In the genomic region with DNA sequence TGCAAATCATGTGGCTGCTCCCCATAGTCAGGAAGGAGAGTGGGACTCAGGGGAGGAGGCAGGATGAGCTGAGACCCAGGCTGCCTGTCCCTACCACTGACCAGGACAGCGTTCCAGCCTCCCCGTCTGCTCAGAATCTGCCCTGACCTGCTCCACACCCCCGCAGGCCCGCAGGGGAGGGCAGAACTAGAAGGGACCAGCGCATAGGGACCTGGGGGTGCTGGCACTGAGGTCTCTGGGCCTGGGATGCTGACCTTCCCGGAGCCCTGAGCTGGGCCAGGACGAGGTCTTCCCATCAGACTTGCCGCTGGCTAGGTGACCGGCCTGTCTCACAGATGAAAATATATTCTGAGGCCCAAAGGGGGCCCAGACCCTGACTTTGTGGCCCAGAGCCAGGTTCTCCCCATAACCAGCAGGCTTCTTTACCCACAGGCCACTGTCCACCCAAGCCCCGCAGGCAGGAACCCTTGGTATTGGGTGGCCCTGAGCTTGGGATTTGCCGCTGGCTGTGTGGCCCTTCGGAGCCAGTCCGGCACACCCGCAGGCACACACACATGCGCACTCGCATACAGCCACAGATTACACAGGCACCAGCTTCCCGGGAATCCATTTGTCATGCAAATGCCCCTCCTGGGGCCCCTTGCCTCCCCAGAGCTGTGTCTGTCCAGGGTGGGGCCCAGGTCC, we compare ENCODE assay signal across 1 cellular context.
TF ChIP-seq lines count a peak whose summit lies in the region.

No MANE protein-coding gene starts in this region.

TF ChIP-seq in A549, 52 proteins besides CTCF, POLR2A, EP300 and RAD21 (continued from another document):
- TF ChIP-seq, protein P1, sequence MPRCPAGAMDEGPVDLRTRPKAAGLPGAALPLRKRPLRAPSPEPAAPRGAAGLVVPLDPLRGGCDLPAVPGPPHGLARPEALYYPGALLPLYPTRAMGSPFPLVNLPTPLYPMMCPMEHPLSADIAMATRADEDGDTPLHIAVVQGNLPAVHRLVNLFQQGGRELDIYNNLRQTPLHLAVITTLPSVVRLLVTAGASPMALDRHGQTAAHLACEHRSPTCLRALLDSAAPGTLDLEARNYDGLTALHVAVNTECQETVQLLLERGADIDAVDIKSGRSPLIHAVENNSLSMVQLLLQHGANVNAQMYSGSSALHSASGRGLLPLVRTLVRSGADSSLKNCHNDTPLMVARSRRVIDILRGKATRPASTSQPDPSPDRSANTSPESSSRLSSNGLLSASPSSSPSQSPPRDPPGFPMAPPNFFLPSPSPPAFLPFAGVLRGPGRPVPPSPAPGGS (IDR thresholded peaks at IDR 0.05) = no peak
- TF ChIP-seq, protein P2, sequence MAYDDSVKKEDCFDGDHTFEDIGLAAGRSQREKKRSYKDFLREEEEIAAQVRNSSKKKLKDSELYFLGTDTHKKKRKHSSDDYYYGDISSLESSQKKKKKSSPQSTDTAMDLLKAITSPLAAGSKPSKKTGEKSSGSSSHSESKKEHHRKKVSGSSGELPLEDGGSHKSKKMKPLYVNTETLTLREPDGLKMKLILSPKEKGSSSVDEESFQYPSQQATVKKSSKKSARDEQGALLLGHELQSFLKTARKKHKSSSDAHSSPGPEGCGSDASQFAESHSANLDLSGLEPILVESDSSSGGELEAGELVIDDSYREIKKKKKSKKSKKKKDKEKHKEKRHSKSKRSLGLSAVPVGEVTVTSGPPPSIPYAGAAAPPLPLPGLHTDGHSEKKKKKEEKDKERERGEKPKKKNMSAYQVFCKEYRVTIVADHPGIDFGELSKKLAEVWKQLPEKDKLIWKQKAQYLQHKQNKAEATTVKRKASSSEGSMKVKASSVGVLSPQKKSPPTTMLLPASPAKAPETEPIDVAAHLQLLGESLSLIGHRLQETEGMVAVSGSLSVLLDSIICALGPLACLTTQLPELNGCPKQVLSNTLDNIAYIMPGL (CRISPR knock-in tag; IDR thresholded peaks at IDR 0.05; ENCODE audit: borderline replicate concordance) = no peak
- no peak for TF ChIP-seq RFX5 (IDR thresholded peaks at IDR 0.05)
- no peak for TF ChIP-seq PHF8 (IDR thresholded peaks at IDR 0.05; ENCODE audit: borderline replicate concordance, low read depth)
- no peak for TF ChIP-seq HOXA7 (CRISPR knock-in tag; IDR thresholded peaks at IDR 0.05)
- TF ChIP-seq HDAC2 (IDR thresholded peaks at IDR 0.05) = no peak
- TF ChIP-seq, protein P3, sequence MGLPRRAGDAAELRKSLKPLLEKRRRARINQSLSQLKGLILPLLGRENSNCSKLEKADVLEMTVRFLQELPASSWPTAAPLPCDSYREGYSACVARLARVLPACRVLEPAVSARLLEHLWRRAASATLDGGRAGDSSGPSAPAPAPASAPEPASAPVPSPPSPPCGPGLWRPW (IDR thresholded peaks at IDR 0.05) = no peak
- no peak for TF ChIP-seq CBX8 (IDR thresholded peaks at IDR 0.05)
- no peak for TF ChIP-seq RNF2 (IDR thresholded peaks at IDR 0.05; ENCODE audit: borderline replicate concordance, low read depth)
- TF ChIP-seq, protein P4, sequence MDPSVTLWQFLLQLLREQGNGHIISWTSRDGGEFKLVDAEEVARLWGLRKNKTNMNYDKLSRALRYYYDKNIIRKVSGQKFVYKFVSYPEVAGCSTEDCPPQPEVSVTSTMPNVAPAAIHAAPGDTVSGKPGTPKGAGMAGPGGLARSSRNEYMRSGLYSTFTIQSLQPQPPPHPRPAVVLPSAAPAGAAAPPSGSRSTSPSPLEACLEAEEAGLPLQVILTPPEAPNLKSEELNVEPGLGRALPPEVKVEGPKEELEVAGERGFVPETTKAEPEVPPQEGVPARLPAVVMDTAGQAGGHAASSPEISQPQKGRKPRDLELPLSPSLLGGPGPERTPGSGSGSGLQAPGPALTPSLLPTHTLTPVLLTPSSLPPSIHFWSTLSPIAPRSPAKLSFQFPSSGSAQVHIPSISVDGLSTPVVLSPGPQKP (IDR thresholded peaks at IDR 0.05; ENCODE audit: low read depth, low read length) = no peak
- no peak for TF ChIP-seq CHD4 (IDR thresholded peaks at IDR 0.05; ENCODE audit: borderline replicate concordance)
- no peak for TF ChIP-seq NFE2L2 (conservative IDR thresholded peaks at IDR 0.05; ENCODE audit: low read length)
- TF ChIP-seq BHLHE40 (IDR thresholded peaks at IDR 0.05; ENCODE audit: low read depth, low read length) = no peak
- TF ChIP-seq ZC3H11A (IDR thresholded peaks at IDR 0.05) = no peak
